ENCODE assay signal across 25 cellular contexts in the genomic region with DNA sequence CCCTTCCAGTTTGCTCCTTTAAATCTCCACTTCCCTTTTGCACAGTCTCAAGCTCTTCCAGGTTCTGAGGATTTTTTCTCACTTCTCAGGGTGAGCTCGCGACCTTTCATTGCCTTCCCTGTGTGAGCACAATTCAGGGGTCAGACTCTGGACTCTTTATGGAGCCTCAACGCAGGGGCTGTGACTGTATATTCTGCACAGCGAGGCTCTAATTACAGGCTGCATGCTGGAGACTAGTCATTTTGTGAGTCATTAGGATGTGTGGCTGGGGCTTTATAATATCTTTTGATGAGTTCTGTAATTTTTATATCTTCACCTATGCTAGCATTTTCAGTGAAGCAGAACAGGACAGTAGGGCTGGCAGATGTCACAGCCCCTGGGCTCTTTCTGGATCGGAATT.
DNase-seq lines count a peak whose midpoint lies in the region; ATAC-seq and TF ChIP-seq lines count a peak whose summit lies in the region.
"Had no signal": no experiment of that assay in that cellular context is flagged by ENCODE, and none has a peak within 500 bp of the region (broad histone marks: within the 10 kb centered on the region; RNA-seq: fewer than 3 reads in every experiment).

No MANE protein-coding gene starts in this region.

- H3K4me3 ChIP-seq in RWPE2 (ENCODE audit: severe bottlenecking) (no peak overlapping the region), BE2C (ENCODE audit: low read depth, low read length) (no peak overlapping the region), esophagus squamous epithelium (no peak overlapping the region)
- H3K4me3 ChIP-seq: coronary artery, heart left ventricle, Peyer's patch, right atrium auricular region, smooth muscle cell had no signal

- TF ChIP-seq POLR2A in esophagus squamous epithelium (IDR thresholded peaks at IDR 0.05): no peak

- 70 to 89% methylated on average over 5 of the region's 5 CpGs for WGBS in esophagus squamous epithelium, 2 donors

- TF ChIP-seq CTCF in RWPE2 (IDR thresholded peaks at IDR 0.05; ENCODE audit: poor library complexity, severe bottlenecking) (no peak), BE2C (IDR thresholded peaks at IDR 0.05; ENCODE audit: low read depth, low read length) (no peak), esophagus squamous epithelium (IDR thresholded peaks at IDR 0.05) (no peak)

- H3K4me1 ChIP-seq in RWPE2 (ENCODE audit: insufficient read depth, poor library complexity, severe bottlenecking) (no peaks in the 10 kb centered on the region), BE2C (no peaks in the 10 kb centered on the region), esophagus squamous epithelium (no peaks in the 10 kb centered on the region)
- H3K4me1 ChIP-seq: heart left ventricle, Peyer's patch, right atrium auricular region had no signal

- intact Hi-C loops in esophagus squamous epithelium (cut with DNase I): no loop called here

- DNase-seq in CD1c-positive myeloid dendritic cell (ENCODE audit: extremely low spot score) (peak; percentile 5), HT1080 (ENCODE audit: low read depth) (peak; percentile 37), RWPE2 (ENCODE audit: low spot score) (no peak), iris pigment epithelial cell (ENCODE audit: low read depth) (peak; percentile 37), BE2C (no peak), esophagus squamous epithelium (lab: John Stamatoyannopoulos, UW) (no peak)
- DNase-seq: activated CD4-positive, alpha-beta memory T cell treated with anti-CD3 and anti-CD28 coated beads for 36 hours; activated CD4-positive, alpha-beta T cell treated with anti-CD3 and anti-CD28 coated beads for 1 hour; activated CD8-positive, alpha-beta memory T cell treated with anti-CD3 and anti-CD28 coated beads, Interleukin-2, amount 50 U/mL, for 4 hours; activated naive CD4-positive, alpha-beta T cell treated with anti-CD3 and anti-CD28 coated beads, Interleukin-2, amount 50 U/mL, for 16 hours; amygdala; DMS153; erythroblast; heart left ventricle; kidney; NCI-H1105; NCI-H345; Peyer's patch; stimulated activated naive CD4-positive, alpha-beta T cell treated with Interleukin-2 at 50 U/mL for 16 hours had no signal

- no peaks in the 10 kb centered on the region for H3K9me3 ChIP-seq in RWPE2 (ENCODE audit: severe bottlenecking)
- no peaks in the 10 kb centered on the region for H3K9me3 ChIP-seq in BE2C
- no peaks in the 10 kb centered on the region for H3K9me3 ChIP-seq in esophagus squamous epithelium
- H3K9me3 ChIP-seq: heart left ventricle, Peyer's patch, right atrium auricular region had no signal

- no peaks in the 10 kb centered on the region for H3K36me3 ChIP-seq in RWPE2 (ENCODE audit: low read depth)
- no peaks in the 10 kb centered on the region for H3K36me3 ChIP-seq in BE2C
- H3K36me3 ChIP-seq in esophagus squamous epithelium: no peaks in the 10 kb centered on the region
- H3K36me3 ChIP-seq: heart left ventricle, Peyer's patch, right atrium auricular region had no signal

- H3K27me3 ChIP-seq in RWPE2 (ENCODE audit: insufficient read depth, poor library complexity, severe bottlenecking) (no peaks in the 10 kb centered on the region), BE2C (no peaks in the 10 kb centered on the region), esophagus squamous epithelium (peaks cover 0 to 6% (median 0%) of the 10 kb centered on the region in 4 donors)
- H3K27me3 ChIP-seq: Peyer's patch, right atrium auricular region had no signal

- ATAC-seq in RWPE2 (ENCODE audit: low read depth) (peak; percentile 27; the same call in 1 of the 3 replicates), HG02759 (IDR thresholded peaks at IDR 0.05; ENCODE audit: unreplicated experiment) (no peak)
- ATAC-seq: activated T-helper 17 cell treated with anti-CD3 and anti-CD28 coated beads, Interleukin-2, amount 50 U/mL, for 72 hours; HCT116; heart left ventricle had no signal

- H3K27ac ChIP-seq in RWPE2 (ENCODE audit: poor library complexity, severe bottlenecking): no peak overlapping the region
- H3K27ac ChIP-seq in esophagus squamous epithelium: no peak overlapping the region
- H3K27ac ChIP-seq: coronary artery, heart left ventricle, Peyer's patch, right atrium auricular region had no signal

Comparison
In these comparisons a context has a peak if more than half of its experiments do, and no peak if none do; other contexts are left out.
1. DNase-seq: peak in CD1c-positive myeloid dendritic cell (single experiment), HT1080 (single experiment) and iris pigment epithelial cell (single experiment); none in RWPE2 (single experiment), BE2C (single experiment) and esophagus squamous epithelium (single experiment).